Comparison of ENCODE assay signal across 1 cellular context in genomic region chr13:39773833-39774232, GRCh38.
TF ChIP-seq lines count a peak whose summit lies in the region.

No MANE protein-coding gene starts in this region.

TF ChIP-seq in SK-N-SH treated with all-trans-retinoic acid at 6 μM for 48 hours, 23 proteins besides CTCF, POLR2A, EP300 and RAD21 (continued from another document):
- TF ChIP-seq ARNTL (CRISPR knock-in tag; IDR thresholded peaks at IDR 0.05; ENCODE audit: borderline replicate concordance, low read depth) (no peak), BACH2 (CRISPR knock-in tag; IDR thresholded peaks at IDR 0.05; ENCODE audit: borderline replicate concordance) (no peak), ISL1 (CRISPR knock-in tag; IDR thresholded peaks at IDR 0.05) (no peak), CSDC2 (CRISPR knock-in tag; IDR thresholded peaks at IDR 0.05) (no peak), ZC3H10 (CRISPR knock-in tag; IDR thresholded peaks at IDR 0.05) (no peak)
TF ChIP-seq in SK-N-SH treated with all-trans-retinoic acid at 6 μM for 48 hours: peak in this region for 0.
